In the genomic region with DNA sequence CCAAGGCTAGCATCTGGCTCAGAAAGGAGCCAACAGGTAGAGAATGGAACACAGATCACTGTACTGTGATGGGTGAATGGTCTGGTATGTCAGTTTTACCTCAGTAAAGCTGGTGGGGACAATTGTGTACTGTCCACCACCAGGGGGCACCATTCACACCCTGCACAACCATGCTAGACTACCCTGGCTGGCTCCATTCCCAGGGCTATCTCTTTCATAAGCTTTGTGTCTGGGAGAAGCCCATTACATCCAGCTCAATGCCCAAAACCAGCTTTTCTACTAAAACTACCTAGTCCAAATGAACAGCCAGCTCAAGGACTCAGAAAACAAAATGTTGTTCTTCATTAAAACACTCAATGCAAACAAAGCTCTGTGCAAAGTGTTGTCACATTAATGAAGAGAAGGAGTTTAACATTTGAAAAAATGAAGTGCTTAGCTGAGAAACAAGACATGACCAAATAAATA, we compare ENCODE assay signal across 8 cellular contexts.
DNase-seq lines count a peak whose midpoint lies in the region; TF ChIP-seq lines count a peak whose summit lies in the region.

No MANE protein-coding gene starts in this region.

- no peak overlapping the region for H4K91ac ChIP-seq in H9 (ENCODE audit: insufficient read length, low read depth, low read length)

- no peaks in the 10 kb centered on the region for H3K27me3 Mint-ChIP-seq in H9 (ENCODE audit: low read depth)

- H3K27ac ChIP-seq in H9 (ENCODE audit: insufficient read length, low read depth, low read length) (no peak overlapping the region), suprapubic skin (no peak overlapping the region)

- peaks cover 0 to 10% (median 0%) of the 10 kb centered on the region in 3 experiments; a peak in 2 of 7 replicates for H3K36me3 Mint-ChIP-seq in H9 (ENCODE audit: insufficient read depth in 1 of 3, low read depth in 3 of 3)

- no peak for TF ChIP-seq POLR2A in lower leg skin (IDR thresholded peaks at IDR 0.05)
- TF ChIP-seq POLR2A in suprapubic skin (IDR thresholded peaks at IDR 0.05): no peak

- no peaks in the 10 kb centered on the region for H3K79me1 ChIP-seq in H9 (ENCODE audit: insufficient read depth, low read depth, low read length, poor library complexity, severe bottlenecking)

- no peak overlapping the region for H2BK12ac ChIP-seq in H9 (ENCODE audit: insufficient read length, low read depth, low read length)

- peak; percentile 2 for DNase-seq in stimulated activated CD4-positive, alpha-beta T cell treated with anti-CD3 and anti-CD28 coated beads, Interleukin-12 subunit alpha, Interleukin-12 subunit beta, amount 100 ng/mL, for 4 hours
- no peak for DNase-seq in stimulated activated CD4-positive, alpha-beta T cell treated with anti-CD3 and anti-CD28 coated beads, Interleukin-4, amount 100 ng/mL, for 4 hours
- DNase-seq in H9: peak; percentile 81
- peak; percentile 71 to 79 for DNase-seq in Kasumi-1 (lab: John Stamatoyannopoulos, UW)
- peak; percentile 85 for DNase-seq in RPMI7951 (ENCODE audit: low read depth)
- peak; percentile 86 to 91 for DNase-seq in dermis microvascular lymphatic vessel endothelial cell (ENCODE audit: low read depth in 2 of 2)
- peak; percentile 93 to 96 for DNase-seq in lower leg skin (ENCODE audit: low spot score in 2 of 2)
- peak; percentile 92 to 94 for DNase-seq in suprapubic skin (ENCODE audit: low spot score in 2 of 2)

- no peak overlapping the region for H3K4ac ChIP-seq in H9 (ENCODE audit: low read depth, low read length)

- H3K4me3 ChIP-seq in lower leg skin (ENCODE audit: low read depth, poor library complexity, severe bottlenecking): no peak overlapping the region
- H3K4me3 ChIP-seq in suprapubic skin: no peak overlapping the region

- H3K27ac Mint-ChIP-seq in H9: no peak overlapping the region

- no peak overlapping the region for H3T11ph ChIP-seq in H9 (ENCODE audit: low read length)

- H3K14ac ChIP-seq in H9 (ENCODE audit: insufficient read depth, low read length): no peak overlapping the region

- H3K18ac ChIP-seq in H9 (ENCODE audit: insufficient read length, low read depth, low read length): no peak overlapping the region

- no peak overlapping the region for H4K8ac ChIP-seq in H9 (replicated peaks; ENCODE audit: insufficient read length, low read depth, low read length)

- peaks cover 3 to 8% of the 10 kb centered on the region in 2 experiments; a peak in 3 of 5 replicates for H3K9me3 Mint-ChIP-seq in H9

- no peak overlapping the region for H3K23ac ChIP-seq in H9 (ENCODE audit: insufficient read length, low read depth, low read length)

- H3K56ac ChIP-seq in H9 (ENCODE audit: insufficient read length, low read depth, low read length): no peak overlapping the region

- H2BK120ac ChIP-seq in H9 (ENCODE audit: low read depth, low read length, poor library complexity, severe bottlenecking): no peak overlapping the region

- TF ChIP-seq CTCF in H9 (conservative IDR thresholded peaks at IDR 0.05) (peak; percentile 91), lower leg skin (IDR thresholded peaks at IDR 0.05) (peak in 1 of 3 donors; percentile 35), suprapubic skin (IDR thresholded peaks at IDR 0.05) (peak; percentile 63 to 77)

- H2BK15ac ChIP-seq in H9 (ENCODE audit: low read depth, low read length): no peak overlapping the region

- no peaks in the 10 kb centered on the region for H3K9me3 ChIP-seq in H9 (ENCODE audit: control insufficient read depth, low read depth, low read length)
- H3K9me3 ChIP-seq in suprapubic skin: no peaks in the 10 kb centered on the region

- H3K4me2 ChIP-seq in H9 (ENCODE audit: insufficient read depth, insufficient read length, low read length): no peak overlapping the region

- H2AFZ ChIP-seq in H9 (ENCODE audit: low read length): no peak overlapping the region

- H4K20me1 ChIP-seq in H9 (ENCODE audit: control insufficient read depth, insufficient read depth, insufficient read length): no peaks in the 10 kb centered on the region

- no peak overlapping the region for H2BK5ac ChIP-seq in H9 (ENCODE audit: insufficient read length, low read length)

- H3K36me3 ChIP-seq in suprapubic skin: no peaks in the 10 kb centered on the region

- no peak overlapping the region for H3K4me3 Mint-ChIP-seq in H9

- H3K4me1 Mint-ChIP-seq in H9: peaks cover 5 to 9% of the 10 kb centered on the region in 2 experiments; a peak in 2 of 4 replicates

- intact Hi-C loops in lower leg skin (cut with DNase I; ENCODE audit: low total_unique reads): loop anchor here (10.0 kb wide), 1 partner anchor 243 kb away; no protein-coding TSS in a partner anchor

- no peak overlapping the region for H2AK5ac ChIP-seq in H9 (ENCODE audit: insufficient read length, low read length)

- H3K9ac ChIP-seq in H9 (ENCODE audit: extremely low read depth, insufficient read length, low read length): no peak overlapping the region

- no peak overlapping the region for H4K5ac ChIP-seq in H9 (ENCODE audit: insufficient read length, low read depth, low read length)

- no peak for TF ChIP-seq EP300 in suprapubic skin (IDR thresholded peaks at IDR 0.05)

- H3K27me3 ChIP-seq in H9 (ENCODE audit: insufficient read depth, low read length) (no peaks in the 10 kb centered on the region), suprapubic skin (no peaks in the 10 kb centered on the region)

- H3K23me2 ChIP-seq in H9 (ENCODE audit: insufficient read length, low read depth, low read length, poor library complexity, severe bottlenecking): no peaks in the 10 kb centered on the region

- H3K79me2 ChIP-seq in H9 (ENCODE audit: insufficient read depth, low read length): no peaks in the 10 kb centered on the region

- no peaks in the 10 kb centered on the region for H3K4me1 ChIP-seq in H9 (ENCODE audit: insufficient read depth, low read length)
- H3K4me1 ChIP-seq in suprapubic skin: peaks cover 6% of the 10 kb centered on the region

- no peak overlapping the region for H2BK20ac ChIP-seq in H9 (ENCODE audit: low read depth, low read length, poor library complexity, severe bottlenecking)

Comparison
In these comparisons a context has a peak if more than half of its experiments do, and no peak if none do; other contexts are left out.
1. DNase-seq: peak in stimulated activated CD4-positive, alpha-beta T cell treated with anti-CD3 and anti-CD28 coated beads, Interleukin-12 subunit alpha, Interleukin-12 subunit beta, amount 100 ng/mL, for 4 hours (single experiment), H9 (single experiment), Kasumi-1 (2 of 2), RPMI7951 (single experiment), dermis microvascular lymphatic vessel endothelial cell (2 of 2), lower leg skin (2 of 2) and suprapubic skin (2 of 2); none in stimulated activated CD4-positive, alpha-beta T cell treated with anti-CD3 and anti-CD28 coated beads, Interleukin-4, amount 100 ng/mL, for 4 hours (0 of 2).